Comparison of ENCODE assay signal across 8 cellular contexts in the genomic region with DNA sequence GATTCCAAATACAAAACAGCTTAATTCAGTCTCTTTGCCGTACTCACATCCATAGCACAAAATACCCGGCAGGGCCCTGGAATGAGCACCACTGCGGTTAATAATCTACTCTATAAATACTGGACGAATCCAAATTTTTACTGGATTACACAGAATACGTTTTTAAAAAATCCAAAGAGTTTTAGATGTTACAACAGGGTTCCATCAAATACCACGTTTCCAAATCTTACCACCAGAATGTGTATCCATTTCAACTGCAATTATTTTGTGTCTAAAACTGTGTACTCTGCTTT. TPM values are rescaled to one million over a fixed set of nuclear protein-coding genes. Genes with fewer than 3 reads are reported as not detected.
DNase-seq lines count a peak whose midpoint lies in the region; ATAC-seq and TF ChIP-seq lines count a peak whose summit lies in the region.

No MANE protein-coding gene starts in this region.

- no peaks in the 10 kb centered on the region for H3K27me3 ChIP-seq in right atrium auricular region
- H3K27me3 ChIP-seq in iPS-15b (ENCODE audit: control insufficient read depth, insufficient read depth, low read length) = no peaks in the 10 kb centered on the region

- peak overlapping the region; percentile 99 to 100 for H3K27ac ChIP-seq in right atrium auricular region

- H3K4me1 ChIP-seq in right atrium auricular region (peaks cover 0 to 13% of the 10 kb centered on the region in 2 donors), iPS-15b (ENCODE audit: control insufficient read depth, insufficient read depth, low read length) (peaks cover 4% of the 10 kb centered on the region)

- no peaks in the 10 kb centered on the region for H3K9me3 Mint-ChIP-seq in activated T-helper 17 cell treated with anti-CD3 and anti-CD28 coated beads, Interleukin-2, amount 50 U/mL, for 72 hours
- no peaks in the 10 kb centered on the region for H3K9me3 Mint-ChIP-seq in stimulated activated memory B cell treated with anti-CD40 and anti-IgM and Interleukin-4, amounts not matched to agents 10 μg/mL and 1 μg/mL and 100 μg/mL, for 72 hours

- no peaks in the 10 kb centered on the region for H3K27me3 Mint-ChIP-seq in activated T-helper 17 cell treated with anti-CD3 and anti-CD28 coated beads, Interleukin-2, amount 50 U/mL, for 72 hours
- no peaks in the 10 kb centered on the region for H3K27me3 Mint-ChIP-seq in stimulated activated memory B cell treated with anti-CD40 and anti-IgM and Interleukin-4, amounts not matched to agents 10 μg/mL and 1 μg/mL and 100 μg/mL, for 72 hours

- peak overlapping the region; percentile 92 for H3K4me3 Mint-ChIP-seq in activated T-helper 17 cell treated with anti-CD3 and anti-CD28 coated beads, Interleukin-2, amount 50 U/mL, for 72 hours
- peak overlapping the region; percentile 96 for H3K4me3 Mint-ChIP-seq in stimulated activated memory B cell treated with anti-CD40 and anti-IgM and Interleukin-4, amounts not matched to agents 10 μg/mL and 1 μg/mL and 100 μg/mL, for 72 hours

- H3K36me3 ChIP-seq in right atrium auricular region (no peaks in the 10 kb centered on the region), iPS-15b (ENCODE audit: control insufficient read depth, insufficient read depth, low read length) (no peaks in the 10 kb centered on the region)

- no peak for TF ChIP-seq CTCF in right atrium auricular region (IDR thresholded peaks at IDR 0.05)

- no peak for ATAC-seq in left ventricle myocardium superior
- ATAC-seq in activated T-helper 17 cell treated with anti-CD3 and anti-CD28 coated beads, Interleukin-2, amount 50 U/mL, for 72 hours (replicated peaks) = no peak
- no peak for ATAC-seq in stimulated activated memory B cell treated with anti-CD40 and anti-IgM and Interleukin-4, amounts not matched to agents 10 μg/mL and 1 μg/mL and 100 μg/mL, for 72 hours
- no peak for ATAC-seq in HG03571 (IDR thresholded peaks at IDR 0.05; ENCODE audit: unreplicated experiment)
- ATAC-seq in HG03135 (IDR thresholded peaks at IDR 0.05; ENCODE audit: unreplicated experiment) = no peak
- no peak for ATAC-seq in GM21619 (IDR thresholded peaks at IDR 0.05; ENCODE audit: unreplicated experiment)

- H3K9me3 ChIP-seq in right atrium auricular region (no peaks in the 10 kb centered on the region), iPS-15b (ENCODE audit: control insufficient read depth, insufficient read depth, low read length) (no peaks in the 10 kb centered on the region)

- peaks cover 28% of the 10 kb centered on the region for H3K36me3 Mint-ChIP-seq in activated T-helper 17 cell treated with anti-CD3 and anti-CD28 coated beads, Interleukin-2, amount 50 U/mL, for 72 hours (ENCODE audit: low read depth)
- no peaks in the 10 kb centered on the region for H3K36me3 Mint-ChIP-seq in stimulated activated memory B cell treated with anti-CD40 and anti-IgM and Interleukin-4, amounts not matched to agents 10 μg/mL and 1 μg/mL and 100 μg/mL, for 72 hours

- H3K4me3 ChIP-seq in right atrium auricular region (peak overlapping the region; percentile 65 to 82), iPS-15b (ENCODE audit: low read depth, low read length) (peak overlapping the region; percentile 97)

- no peak for DNase-seq in right atrium auricular region (ENCODE audit: low spot score)
- DNase-seq in left ventricle myocardium superior = no peak

- H3K4me1 Mint-ChIP-seq in activated T-helper 17 cell treated with anti-CD3 and anti-CD28 coated beads, Interleukin-2, amount 50 U/mL, for 72 hours = peaks cover 11% of the 10 kb centered on the region
- H3K4me1 Mint-ChIP-seq in stimulated activated memory B cell treated with anti-CD40 and anti-IgM and Interleukin-4, amounts not matched to agents 10 μg/mL and 1 μg/mL and 100 μg/mL, for 72 hours = peaks cover 18% of the 10 kb centered on the region

- H3K9ac ChIP-seq in iPS-15b (ENCODE audit: low read depth, low read length) = peak overlapping the region; percentile 90

- intact Hi-C loops in left ventricle myocardium superior (cut with micrococcal nuclease) = no loop called here

- peak overlapping the region; percentile 93 for H3K27ac Mint-ChIP-seq in activated T-helper 17 cell treated with anti-CD3 and anti-CD28 coated beads, Interleukin-2, amount 50 U/mL, for 72 hours
- peak overlapping the region; percentile 93 for H3K27ac Mint-ChIP-seq in stimulated activated memory B cell treated with anti-CD40 and anti-IgM and Interleukin-4, amounts not matched to agents 10 μg/mL and 1 μg/mL and 100 μg/mL, for 72 hours

RNA-seq across cellular contexts. Expression of gene ING1, which starts 1.8 kb away (rescaled TPM):
- 1 to 10 TPM; 8.2 to 9.0 TPM for total RNA-seq in right atrium auricular region
- 7.7 TPM for total RNA-seq in left ventricle myocardium superior
- total RNA-seq in activated T-helper 17 cell treated with anti-CD3 and anti-CD28 coated beads, Interleukin-2, amount 50 U/mL, for 72 hours = 10 to 100 TPM; 13.3 to 24.0 TPM

RNA-seq across cellular contexts. Expression of gene CARS2, which starts 5.8 kb away (rescaled TPM):
- total RNA-seq in right atrium auricular region (10 to 100 TPM; 28.5 to 30.7 TPM), left ventricle myocardium superior (54.5 TPM)
- 10 to 100 TPM; 44.2 to 93.4 TPM for total RNA-seq in activated T-helper 17 cell treated with anti-CD3 and anti-CD28 coated beads, Interleukin-2, amount 50 U/mL, for 72 hours
